Comparison of ENCODE assay signal across 9 cellular contexts in the genomic region with DNA sequence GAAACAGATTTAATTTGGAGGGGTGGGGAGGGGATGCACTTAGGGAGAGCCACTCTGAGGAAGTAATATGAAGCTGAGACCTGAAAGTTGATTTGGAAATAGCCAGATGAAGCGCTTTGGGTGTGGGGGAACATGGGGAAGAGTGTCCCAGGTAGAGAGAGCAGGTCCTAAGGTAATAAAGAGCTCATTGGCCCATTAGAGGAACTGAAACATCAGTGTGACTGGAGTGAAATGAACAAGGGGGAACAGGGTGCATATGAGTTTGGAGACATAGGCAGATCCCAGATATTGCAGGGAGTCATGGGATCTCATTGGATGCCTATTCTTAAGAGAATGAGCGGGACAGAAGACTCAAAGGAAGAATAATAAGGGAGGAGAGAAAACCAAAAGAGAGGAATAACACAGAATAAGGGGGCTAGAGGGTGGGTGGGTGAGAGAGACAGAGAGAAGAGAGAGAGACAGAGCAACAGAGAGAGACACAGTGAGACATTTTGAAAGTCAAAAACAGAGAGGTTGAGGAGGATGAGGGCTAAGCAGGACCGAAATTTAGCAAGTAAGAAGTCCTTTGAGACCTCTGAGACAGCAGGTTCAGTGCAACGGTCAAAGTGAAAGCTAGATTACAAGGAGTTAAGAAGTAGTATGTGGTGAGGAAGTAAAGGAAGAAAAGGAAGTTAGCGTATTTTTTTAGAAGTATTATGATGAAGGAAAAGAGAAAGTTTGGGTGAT. TPM values are rescaled to one million over a fixed set of nuclear protein-coding genes. Genes with fewer than 3 reads are reported as not detected.
DNase-seq lines count a peak whose midpoint lies in the region; ATAC-seq lines count a peak whose summit lies in the region.
"Not testable (repeated sequence)": the region's sequence is repeated elsewhere in the genome, so short reads cannot be mapped to it uniquely, and the experiment has no call there.
"Had no signal": no experiment of that assay in that cellular context is flagged by ENCODE, and none has a peak within 500 bp of the region (broad histone marks: within the 10 kb centered on the region; RNA-seq: fewer than 3 reads in every experiment).

No MANE protein-coding gene starts in this region.

- H3K27ac ChIP-seq in CD4-positive, CD25-positive, alpha-beta regulatory T cell (ENCODE audit: insufficient read depth, low read length, poor library complexity, severe bottlenecking), result not testable (repeated sequence)

- H3K36me3 ChIP-seq in CD4-positive, CD25-positive, alpha-beta regulatory T cell (ENCODE audit: control insufficient read depth, insufficient read depth, low read length), result not testable (repeated sequence)

- H3K27me3 ChIP-seq in CD4-positive, CD25-positive, alpha-beta regulatory T cell (ENCODE audit: control insufficient read depth, insufficient read depth, low read length), result not testable (repeated sequence)

- H3K4me1 ChIP-seq in CD4-positive, CD25-positive, alpha-beta regulatory T cell (ENCODE audit: control insufficient read depth, insufficient read depth, low read length, poor library complexity, severe bottlenecking), result not testable (repeated sequence)

- not testable (repeated sequence) for H3K4me1 Mint-ChIP-seq in CD4-positive, CD25-positive, alpha-beta regulatory T cell; T-helper 17 cell; memory B cell

- H3K4me3 ChIP-seq in CD4-positive, CD25-positive, alpha-beta regulatory T cell (ENCODE audit: low read depth, low read length), result not testable (repeated sequence)

- not testable (repeated sequence) for H3K9me3 ChIP-seq in CD4-positive, CD25-positive, alpha-beta regulatory T cell (ENCODE audit: control insufficient read depth in 2 of 2, low read length in 2 of 2); T-helper 17 cell (ENCODE audit: control insufficient read depth, low read length, poor library complexity, severe bottlenecking)

- H3K27me3 Mint-ChIP-seq in CD4-positive, CD25-positive, alpha-beta regulatory T cell; T-helper 17 cell; memory B cell: not testable (repeated sequence)

- not testable (repeated sequence) for H3K36me3 Mint-ChIP-seq in CD4-positive, CD25-positive, alpha-beta regulatory T cell; T-helper 17 cell (ENCODE audit: low read depth); memory B cell

- ATAC-seq in CD4-positive, CD25-positive, alpha-beta regulatory T cell (ENCODE audit: low read depth in 2 of 2), result peak; percentile 43 to 50
- peak; percentile 62 for ATAC-seq in GM18868 (IDR thresholded peaks at IDR 0.05; ENCODE audit: unreplicated experiment)
- peak; percentile 70 for ATAC-seq in GM19463 (IDR thresholded peaks at IDR 0.05; ENCODE audit: unreplicated experiment)
- ATAC-seq in GM21737 (IDR thresholded peaks at IDR 0.05; ENCODE audit: unreplicated experiment), result peak; percentile 64
- peak; percentile 70 for ATAC-seq in HG02938 (IDR thresholded peaks at IDR 0.05; ENCODE audit: unreplicated experiment)
- ATAC-seq in HG03196 (IDR thresholded peaks at IDR 0.05; ENCODE audit: unreplicated experiment), result peak; percentile 75
- peak; percentile 50 for ATAC-seq in T-helper 17 cell
- ATAC-seq in memory B cell (ENCODE audit: low read depth), result peak; percentile 47

- not testable (repeated sequence) for H3K4me3 Mint-ChIP-seq in CD4-positive, CD25-positive, alpha-beta regulatory T cell; T-helper 17 cell; memory B cell

- not testable (repeated sequence) for H3K27ac Mint-ChIP-seq in CD4-positive, CD25-positive, alpha-beta regulatory T cell; T-helper 17 cell; memory B cell

- H3K9me3 Mint-ChIP-seq in CD4-positive, CD25-positive, alpha-beta regulatory T cell; memory B cell: not testable (repeated sequence)

- DNase-seq in CD4-positive, CD25-positive, alpha-beta regulatory T cell; T-helper 17 cell; memory B cell (ENCODE audit: low spot score in 2 of 2): not testable (repeated sequence)

RNA-seq across cellular contexts. Expression of gene NUDT4B, which starts 14.8 kb away (rescaled TPM):
- not detected for total RNA-seq in CD4-positive, CD25-positive, alpha-beta regulatory T cell
- 1 to 10 TPM; 2.5 to 9.1 (median 4.6) TPM for polyA plus RNA-seq in CD4-positive, CD25-positive, alpha-beta regulatory T cell
- not detected for total RNA-seq in T-helper 17 cell
- total RNA-seq: endothelial cell of umbilical vein had no signal
